14 cellular contexts compared by ENCODE assay signal in genomic region chr11:71140206-71140919, GRCh38.
A peak's percentile ranks its signal among the peaks of the same experiment; 100 is the strongest.
DNase-seq lines count a peak whose midpoint lies in the region; ATAC-seq, FAIRE-seq and TF ChIP-seq lines count a peak whose summit lies in the region.
"Had no signal": no experiment of that assay in that cellular context is flagged by ENCODE, and none has a peak within 500 bp of the region (broad histone marks: within the 10 kb centered on the region; RNA-seq: fewer than 3 reads in every experiment).

No MANE protein-coding gene starts in this region.

- ATAC-seq in GM18517 (IDR thresholded peaks at IDR 0.05; ENCODE audit: unreplicated experiment): no peak
- no peak for ATAC-seq in HG03342 (IDR thresholded peaks at IDR 0.05; ENCODE audit: unreplicated experiment)

- DNase-seq in DMS79 (lab: John Stamatoyannopoulos, UW) (peak; percentile 98), NCI-H345 (lab: John Stamatoyannopoulos, UW) (peak; percentile 97), globus pallidus (ENCODE audit: low spot score) (peak; percentile 50), posterior vena cava (ENCODE audit: low spot score) (peak; percentile 68), H54 (ENCODE audit: insufficient read length, low spot score) (no peak), type B pancreatic cell (ENCODE audit: extremely low spot score, unreplicated experiment) (no peak)
- DNase-seq: activated CD4-positive, alpha-beta T cell treated with anti-CD3 and anti-CD28 coated beads, Interleukin-2, amount 50 U/mL, for 4 hours; DMS53; GOT3; KG1; NCI-H1694; ovary had no signal

- H3K27ac Mint-ChIP-seq in type B pancreatic cell: no peak overlapping the region

- peaks cover 4% of the 10 kb centered on the region for H3K36me3 Mint-ChIP-seq in type B pancreatic cell

- intact Hi-C loops in posterior vena cava (cut with DNase I): no loop called here

- H3K27me3 Mint-ChIP-seq in type B pancreatic cell: no peaks in the 10 kb centered on the region

- H3K4me3 Mint-ChIP-seq in type B pancreatic cell: no peak overlapping the region

- no peak for TF ChIP-seq POLR2A in H54 (IDR thresholded peaks at IDR 0.05; ENCODE audit: low read depth, low read length)

- no peak for TF ChIP-seq CTCF in type B pancreatic cell (conservative IDR thresholded peaks at IDR 0.05)

- H3K4me1 Mint-ChIP-seq in type B pancreatic cell (ENCODE audit: unreplicated experiment): no peaks in the 10 kb centered on the region

- no peaks in the 10 kb centered on the region for H3K9me3 Mint-ChIP-seq in type B pancreatic cell

- no peak for FAIRE-seq in H54 (lab: Jason Lieb, UNC)

Comparison
In these comparisons a context has a peak if more than half of its experiments do, and no peak if none do; other contexts are left out.
1. DNase-seq: peak in DMS79 (single experiment), NCI-H345 (single experiment), globus pallidus (single experiment) and posterior vena cava (single experiment); none in H54 (single experiment) and type B pancreatic cell (single experiment).